Comparison of ENCODE assay signal across 2 cellular contexts in the genomic region with DNA sequence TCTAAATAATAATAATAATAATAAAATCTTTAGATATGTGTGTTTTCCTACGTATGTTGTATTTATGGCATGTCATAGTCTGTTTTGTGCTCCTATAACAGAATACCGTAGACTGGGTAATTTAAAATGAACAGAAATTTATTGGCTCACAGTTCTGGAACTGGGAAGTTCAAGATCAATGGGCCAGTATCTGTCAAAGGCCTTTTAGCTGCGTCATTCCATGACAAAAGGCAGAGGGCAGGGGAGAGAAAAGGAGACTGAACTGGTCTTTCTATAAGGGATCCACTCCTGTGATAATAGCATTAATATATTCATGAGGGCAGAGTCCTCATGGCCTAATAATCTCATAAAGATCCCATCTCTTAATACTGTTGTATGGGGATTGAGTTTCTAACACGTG.
TF ChIP-seq lines count a peak whose summit lies in the region.

No MANE protein-coding gene starts in this region.

TF ChIP-seq in GM23338, 12 proteins besides CTCF, POLR2A, EP300 and RAD21 (continued from another document):
- TF ChIP-seq EZH2 (IDR thresholded peaks at IDR 0.05; ENCODE audit: low read depth, unreplicated experiment): no peak
- TF ChIP-seq STAT1 (IDR thresholded peaks at IDR 0.05; ENCODE audit: unreplicated experiment): no peak

TF ChIP-seq in K562, 482 proteins besides CTCF, POLR2A, EP300 and RAD21 (continued from another document and continues in another):
- no peak for TF ChIP-seq ZNF561 (CRISPR knock-in tag; conservative IDR thresholded peaks at IDR 0.05)
- no peak for TF ChIP-seq ZNF140 (CRISPR knock-in tag; IDR thresholded peaks at IDR 0.05)
- no peak for TF ChIP-seq MED1 (CRISPR knock-in tag; IDR thresholded peaks at IDR 0.05; ENCODE audit: borderline replicate concordance)
- TF ChIP-seq, protein P1, sequence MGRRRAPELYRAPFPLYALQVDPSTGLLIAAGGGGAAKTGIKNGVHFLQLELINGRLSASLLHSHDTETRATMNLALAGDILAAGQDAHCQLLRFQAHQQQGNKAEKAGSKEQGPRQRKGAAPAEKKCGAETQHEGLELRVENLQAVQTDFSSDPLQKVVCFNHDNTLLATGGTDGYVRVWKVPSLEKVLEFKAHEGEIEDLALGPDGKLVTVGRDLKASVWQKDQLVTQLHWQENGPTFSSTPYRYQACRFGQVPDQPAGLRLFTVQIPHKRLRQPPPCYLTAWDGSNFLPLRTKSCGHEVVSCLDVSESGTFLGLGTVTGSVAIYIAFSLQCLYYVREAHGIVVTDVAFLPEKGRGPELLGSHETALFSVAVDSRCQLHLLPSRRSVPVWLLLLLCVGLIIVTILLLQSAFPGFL (CRISPR knock-in tag; IDR thresholded peaks at IDR 0.05): no peak
- TF ChIP-seq BHLHE40 (IDR thresholded peaks at IDR 0.05; ENCODE audit: low read length): no peak
- TF ChIP-seq TRIM24 (IDR thresholded peaks at IDR 0.05): no peak
- no peak for TF ChIP-seq YY1 (IDR thresholded peaks at IDR 0.05; ENCODE audit: borderline replicate concordance in 1 of 3, control insufficient read depth in 1 of 3, extremely low read depth in 1 of 3, insufficient read depth in 3 of 3, insufficient read length in 1 of 3, insufficient replicate concordance in 2 of 3, low read depth in 1 of 3, low read length in 2 of 3)
- no peak for TF ChIP-seq IFI16 (CRISPR knock-in tag; IDR thresholded peaks at IDR 0.05)
- TF ChIP-seq SP2 (IDR thresholded peaks at IDR 0.05; ENCODE audit: extremely low read depth, low read depth, low read length, poor library complexity, severe bottlenecking): no peak
- no peak for TF ChIP-seq ADNP (tag; IDR thresholded peaks at IDR 0.05)
- no peak for TF ChIP-seq GTF2F1 (IDR thresholded peaks at IDR 0.05; ENCODE audit: low read depth, low read length)
- no peak for TF ChIP-seq FOS (IDR thresholded peaks at IDR 0.05; ENCODE audit: extremely low read depth, insufficient read length)
- TF ChIP-seq ARID1B (IDR thresholded peaks at IDR 0.05): peak; percentile 16; the same call in 1 of the 2 replicates
- TF ChIP-seq MAFK (IDR thresholded peaks at IDR 0.05; ENCODE audit: low read length): peak; percentile 79
- no peak for TF ChIP-seq RFX5 (IDR thresholded peaks at IDR 0.05; ENCODE audit: low read depth, low read length)
- TF ChIP-seq, protein P2, sequence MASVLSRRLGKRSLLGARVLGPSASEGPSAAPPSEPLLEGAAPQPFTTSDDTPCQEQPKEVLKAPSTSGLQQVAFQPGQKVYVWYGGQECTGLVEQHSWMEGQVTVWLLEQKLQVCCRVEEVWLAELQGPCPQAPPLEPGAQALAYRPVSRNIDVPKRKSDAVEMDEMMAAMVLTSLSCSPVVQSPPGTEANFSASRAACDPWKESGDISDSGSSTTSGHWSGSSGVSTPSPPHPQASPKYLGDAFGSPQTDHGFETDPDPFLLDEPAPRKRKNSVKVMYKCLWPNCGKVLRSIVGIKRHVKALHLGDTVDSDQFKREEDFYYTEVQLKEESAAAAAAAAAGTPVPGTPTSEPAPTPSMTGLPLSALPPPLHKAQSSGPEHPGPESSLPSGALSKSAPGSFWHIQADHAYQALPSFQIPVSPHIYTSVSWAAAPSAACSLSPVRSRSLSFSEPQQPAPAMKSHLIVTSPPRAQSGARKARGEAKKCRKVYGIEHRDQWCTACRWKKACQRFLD (CRISPR knock-in tag; IDR thresholded peaks at IDR 0.05): no peak
- TF ChIP-seq, protein P3, sequence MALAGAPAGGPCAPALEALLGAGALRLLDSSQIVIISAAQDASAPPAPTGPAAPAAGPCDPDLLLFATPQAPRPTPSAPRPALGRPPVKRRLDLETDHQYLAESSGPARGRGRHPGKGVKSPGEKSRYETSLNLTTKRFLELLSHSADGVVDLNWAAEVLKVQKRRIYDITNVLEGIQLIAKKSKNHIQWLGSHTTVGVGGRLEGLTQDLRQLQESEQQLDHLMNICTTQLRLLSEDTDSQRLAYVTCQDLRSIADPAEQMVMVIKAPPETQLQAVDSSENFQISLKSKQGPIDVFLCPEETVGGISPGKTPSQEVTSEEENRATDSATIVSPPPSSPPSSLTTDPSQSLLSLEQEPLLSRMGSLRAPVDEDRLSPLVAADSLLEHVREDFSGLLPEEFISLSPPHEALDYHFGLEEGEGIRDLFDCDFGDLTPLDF (CRISPR knock-in tag; IDR thresholded peaks at IDR 0.05): no peak
- TF ChIP-seq ZNF507 (tag; conservative IDR thresholded peaks at IDR 0.05): no peak
- TF ChIP-seq, protein P4, sequence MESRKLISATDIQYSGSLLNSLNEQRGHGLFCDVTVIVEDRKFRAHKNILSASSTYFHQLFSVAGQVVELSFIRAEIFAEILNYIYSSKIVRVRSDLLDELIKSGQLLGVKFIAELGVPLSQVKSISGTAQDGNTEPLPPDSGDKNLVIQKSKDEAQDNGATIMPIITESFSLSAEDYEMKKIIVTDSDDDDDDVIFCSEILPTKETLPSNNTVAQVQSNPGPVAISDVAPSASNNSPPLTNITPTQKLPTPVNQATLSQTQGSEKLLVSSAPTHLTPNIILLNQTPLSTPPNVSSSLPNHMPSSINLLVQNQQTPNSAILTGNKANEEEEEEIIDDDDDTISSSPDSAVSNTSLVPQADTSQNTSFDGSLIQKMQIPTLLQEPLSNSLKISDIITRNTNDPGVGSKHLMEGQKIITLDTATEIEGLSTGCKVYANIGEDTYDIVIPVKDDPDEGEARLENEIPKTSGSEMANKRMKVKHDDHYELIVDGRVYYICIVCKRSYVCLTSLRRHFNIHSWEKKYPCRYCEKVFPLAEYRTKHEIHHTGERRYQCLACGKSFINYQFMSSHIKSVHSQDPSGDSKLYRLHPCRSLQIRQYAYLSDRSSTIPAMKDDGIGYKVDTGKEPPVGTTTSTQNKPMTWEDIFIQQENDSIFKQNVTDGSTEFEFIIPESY (CRISPR knock-in tag; IDR thresholded peaks at IDR 0.05): no peak
- TF ChIP-seq NUFIP1 (IDR thresholded peaks at IDR 0.05; ENCODE audit: partially characterized antibody): no peak
- TF ChIP-seq, protein P5, sequence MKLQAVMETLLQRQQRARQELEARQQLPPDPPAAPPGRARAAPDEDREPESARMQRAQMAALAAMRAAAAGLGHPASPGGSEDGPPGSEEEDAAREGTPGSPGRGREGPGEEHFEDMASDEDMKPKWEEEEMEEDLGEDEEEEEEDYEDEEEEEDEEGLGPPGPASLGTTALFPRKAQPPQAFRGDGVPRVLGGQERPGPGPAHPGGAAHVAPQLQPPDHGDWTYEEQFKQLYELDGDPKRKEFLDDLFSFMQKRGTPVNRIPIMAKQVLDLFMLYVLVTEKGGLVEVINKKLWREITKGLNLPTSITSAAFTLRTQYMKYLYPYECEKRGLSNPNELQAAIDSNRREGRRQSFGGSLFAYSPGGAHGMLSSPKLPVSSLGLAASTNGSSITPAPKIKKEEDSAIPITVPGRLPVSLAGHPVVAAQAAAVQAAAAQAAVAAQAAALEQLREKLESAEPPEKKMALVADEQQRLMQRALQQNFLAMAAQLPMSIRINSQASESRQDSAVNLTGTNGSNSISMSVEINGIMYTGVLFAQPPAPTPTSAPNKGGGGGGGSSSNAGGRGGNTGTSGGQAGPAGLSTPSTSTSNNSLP (IDR thresholded peaks at IDR 0.05; ENCODE audit: borderline replicate concordance, low read depth, low read length): 0 out of 2 replicates have a peak, but pooled peaks have one; percentile 20
- TF ChIP-seq NCOA6 (IDR thresholded peaks at IDR 0.05): no peak
- TF ChIP-seq NFE2L1 (tag; IDR thresholded peaks at IDR 0.05; ENCODE audit: borderline replicate concordance, low read depth): peak; percentile 65; the same call in 1 of the 2 replicates
- no peak for TF ChIP-seq ZNF551 (CRISPR knock-in tag; IDR thresholded peaks at IDR 0.05)
- no peak for TF ChIP-seq PTRF (tag; IDR thresholded peaks at IDR 0.05)
- no peak for TF ChIP-seq PRPF4 (IDR thresholded peaks at IDR 0.05; ENCODE audit: insufficient read depth, low read depth, low read length, poor library complexity, severe bottlenecking)
- TF ChIP-seq GATA2 (CRISPR knock-in tag; IDR thresholded peaks at IDR 0.05): no peak
- TF ChIP-seq, protein P6, sequence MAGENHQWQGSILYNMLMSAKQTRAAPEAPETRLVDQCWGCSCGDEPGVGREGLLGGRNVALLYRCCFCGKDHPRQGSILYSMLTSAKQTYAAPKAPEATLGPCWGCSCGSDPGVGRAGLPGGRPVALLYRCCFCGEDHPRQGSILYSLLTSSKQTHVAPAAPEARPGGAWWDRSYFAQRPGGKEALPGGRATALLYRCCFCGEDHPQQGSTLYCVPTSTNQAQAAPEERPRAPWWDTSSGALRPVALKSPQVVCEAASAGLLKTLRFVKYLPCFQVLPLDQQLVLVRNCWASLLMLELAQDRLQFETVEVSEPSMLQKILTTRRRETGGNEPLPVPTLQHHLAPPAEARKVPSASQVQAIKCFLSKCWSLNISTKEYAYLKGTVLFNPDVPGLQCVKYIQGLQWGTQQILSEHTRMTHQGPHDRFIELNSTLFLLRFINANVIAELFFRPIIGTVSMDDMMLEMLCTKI (IDR thresholded peaks at IDR 0.05; ENCODE audit: partially characterized antibody): no peak
- no peak for TF ChIP-seq SIRT6 (IDR thresholded peaks at IDR 0.05; ENCODE audit: low read depth, low read length)
- TF ChIP-seq, protein P7, sequence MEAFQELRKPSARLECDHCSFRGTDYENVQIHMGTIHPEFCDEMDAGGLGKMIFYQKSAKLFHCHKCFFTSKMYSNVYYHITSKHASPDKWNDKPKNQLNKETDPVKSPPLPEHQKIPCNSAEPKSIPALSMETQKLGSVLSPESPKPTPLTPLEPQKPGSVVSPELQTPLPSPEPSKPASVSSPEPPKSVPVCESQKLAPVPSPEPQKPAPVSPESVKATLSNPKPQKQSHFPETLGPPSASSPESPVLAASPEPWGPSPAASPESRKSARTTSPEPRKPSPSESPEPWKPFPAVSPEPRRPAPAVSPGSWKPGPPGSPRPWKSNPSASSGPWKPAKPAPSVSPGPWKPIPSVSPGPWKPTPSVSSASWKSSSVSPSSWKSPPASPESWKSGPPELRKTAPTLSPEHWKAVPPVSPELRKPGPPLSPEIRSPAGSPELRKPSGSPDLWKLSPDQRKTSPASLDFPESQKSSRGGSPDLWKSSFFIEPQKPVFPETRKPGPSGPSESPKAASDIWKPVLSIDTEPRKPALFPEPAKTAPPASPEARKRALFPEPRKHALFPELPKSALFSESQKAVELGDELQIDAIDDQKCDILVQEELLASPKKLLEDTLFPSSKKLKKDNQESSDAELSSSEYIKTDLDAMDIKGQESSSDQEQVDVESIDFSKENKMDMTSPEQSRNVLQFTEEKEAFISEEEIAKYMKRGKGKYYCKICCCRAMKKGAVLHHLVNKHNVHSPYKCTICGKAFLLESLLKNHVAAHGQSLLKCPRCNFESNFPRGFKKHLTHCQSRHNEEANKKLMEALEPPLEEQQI (IDR thresholded peaks at IDR 0.05): no peak
- TF ChIP-seq NFE2 (IDR thresholded peaks at IDR 0.05; ENCODE audit: low read depth): peak; percentile 96
- TF ChIP-seq LARP7 (IDR thresholded peaks at IDR 0.05): no peak
- TF ChIP-seq NELFE (IDR thresholded peaks at IDR 0.05; ENCODE audit: insufficient read depth, insufficient read length): no peak
- no peak for TF ChIP-seq POLR3A (IDR thresholded peaks at IDR 0.05; ENCODE audit: borderline replicate concordance, extremely low read depth, insufficient read depth, insufficient read length)
- TF ChIP-seq WHSC1 (IDR thresholded peaks at IDR 0.05; ENCODE audit: low read length): no peak
- TF ChIP-seq THRAP3 (IDR thresholded peaks at IDR 0.05; ENCODE audit: borderline replicate concordance): no peak
- TF ChIP-seq, protein P8, sequence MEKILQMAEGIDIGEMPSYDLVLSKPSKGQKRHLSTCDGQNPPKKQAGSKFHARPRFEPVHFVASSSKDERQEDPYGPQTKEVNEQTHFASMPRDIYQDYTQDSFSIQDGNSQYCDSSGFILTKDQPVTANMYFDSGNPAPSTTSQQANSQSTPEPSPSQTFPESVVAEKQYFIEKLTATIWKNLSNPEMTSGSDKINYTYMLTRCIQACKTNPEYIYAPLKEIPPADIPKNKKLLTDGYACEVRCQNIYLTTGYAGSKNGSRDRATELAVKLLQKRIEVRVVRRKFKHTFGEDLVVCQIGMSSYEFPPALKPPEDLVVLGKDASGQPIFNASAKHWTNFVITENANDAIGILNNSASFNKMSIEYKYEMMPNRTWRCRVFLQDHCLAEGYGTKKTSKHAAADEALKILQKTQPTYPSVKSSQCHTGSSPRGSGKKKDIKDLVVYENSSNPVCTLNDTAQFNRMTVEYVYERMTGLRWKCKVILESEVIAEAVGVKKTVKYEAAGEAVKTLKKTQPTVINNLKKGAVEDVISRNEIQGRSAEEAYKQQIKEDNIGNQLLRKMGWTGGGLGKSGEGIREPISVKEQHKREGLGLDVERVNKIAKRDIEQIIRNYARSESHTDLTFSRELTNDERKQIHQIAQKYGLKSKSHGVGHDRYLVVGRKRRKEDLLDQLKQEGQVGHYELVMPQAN (IDR thresholded peaks at IDR 0.05; ENCODE audit: borderline replicate concordance): no peak
- TF ChIP-seq, protein P9, sequence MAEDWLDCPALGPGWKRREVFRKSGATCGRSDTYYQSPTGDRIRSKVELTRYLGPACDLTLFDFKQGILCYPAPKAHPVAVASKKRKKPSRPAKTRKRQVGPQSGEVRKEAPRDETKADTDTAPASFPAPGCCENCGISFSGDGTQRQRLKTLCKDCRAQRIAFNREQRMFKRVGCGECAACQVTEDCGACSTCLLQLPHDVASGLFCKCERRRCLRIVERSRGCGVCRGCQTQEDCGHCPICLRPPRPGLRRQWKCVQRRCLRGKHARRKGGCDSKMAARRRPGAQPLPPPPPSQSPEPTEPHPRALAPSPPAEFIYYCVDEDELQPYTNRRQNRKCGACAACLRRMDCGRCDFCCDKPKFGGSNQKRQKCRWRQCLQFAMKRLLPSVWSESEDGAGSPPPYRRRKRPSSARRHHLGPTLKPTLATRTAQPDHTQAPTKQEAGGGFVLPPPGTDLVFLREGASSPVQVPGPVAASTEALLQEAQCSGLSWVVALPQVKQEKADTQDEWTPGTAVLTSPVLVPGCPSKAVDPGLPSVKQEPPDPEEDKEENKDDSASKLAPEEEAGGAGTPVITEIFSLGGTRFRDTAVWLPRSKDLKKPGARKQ (CRISPR knock-in tag; IDR thresholded peaks at IDR 0.05): no peak
- TF ChIP-seq, protein P10, sequence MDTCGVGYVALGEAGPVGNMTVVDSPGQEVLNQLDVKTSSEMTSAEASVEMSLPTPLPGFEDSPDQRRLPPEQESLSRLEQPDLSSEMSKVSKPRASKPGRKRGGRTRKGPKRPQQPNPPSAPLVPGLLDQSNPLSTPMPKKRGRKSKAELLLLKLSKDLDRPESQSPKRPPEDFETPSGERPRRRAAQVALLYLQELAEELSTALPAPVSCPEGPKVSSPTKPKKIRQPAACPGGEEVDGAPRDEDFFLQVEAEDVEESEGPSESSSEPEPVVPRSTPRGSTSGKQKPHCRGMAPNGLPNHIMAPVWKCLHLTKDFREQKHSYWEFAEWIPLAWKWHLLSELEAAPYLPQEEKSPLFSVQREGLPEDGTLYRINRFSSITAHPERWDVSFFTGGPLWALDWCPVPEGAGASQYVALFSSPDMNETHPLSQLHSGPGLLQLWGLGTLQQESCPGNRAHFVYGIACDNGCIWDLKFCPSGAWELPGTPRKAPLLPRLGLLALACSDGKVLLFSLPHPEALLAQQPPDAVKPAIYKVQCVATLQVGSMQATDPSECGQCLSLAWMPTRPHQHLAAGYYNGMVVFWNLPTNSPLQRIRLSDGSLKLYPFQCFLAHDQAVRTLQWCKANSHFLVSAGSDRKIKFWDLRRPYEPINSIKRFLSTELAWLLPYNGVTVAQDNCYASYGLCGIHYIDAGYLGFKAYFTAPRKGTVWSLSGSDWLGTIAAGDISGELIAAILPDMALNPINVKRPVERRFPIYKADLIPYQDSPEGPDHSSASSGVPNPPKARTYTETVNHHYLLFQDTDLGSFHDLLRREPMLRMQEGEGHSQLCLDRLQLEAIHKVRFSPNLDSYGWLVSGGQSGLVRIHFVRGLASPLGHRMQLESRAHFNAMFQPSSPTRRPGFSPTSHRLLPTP (IDR thresholded peaks at IDR 0.05; ENCODE audit: borderline replicate concordance, extremely low read depth, insufficient read length): no peak
- no peak for TF ChIP-seq ELF4 (CRISPR knock-in tag; IDR thresholded peaks at IDR 0.05)
- no peak for TF ChIP-seq TEAD4 (IDR thresholded peaks at IDR 0.05; ENCODE audit: low read length)
- no peak for TF ChIP-seq TEAD4 (CRISPR knock-in tag; IDR thresholded peaks at IDR 0.05; ENCODE audit: borderline replicate concordance)
- TF ChIP-seq ZEB2 (IDR thresholded peaks at IDR 0.05): no peak
